ENCODE assay signal across 26 cellular contexts in the genomic region with DNA sequence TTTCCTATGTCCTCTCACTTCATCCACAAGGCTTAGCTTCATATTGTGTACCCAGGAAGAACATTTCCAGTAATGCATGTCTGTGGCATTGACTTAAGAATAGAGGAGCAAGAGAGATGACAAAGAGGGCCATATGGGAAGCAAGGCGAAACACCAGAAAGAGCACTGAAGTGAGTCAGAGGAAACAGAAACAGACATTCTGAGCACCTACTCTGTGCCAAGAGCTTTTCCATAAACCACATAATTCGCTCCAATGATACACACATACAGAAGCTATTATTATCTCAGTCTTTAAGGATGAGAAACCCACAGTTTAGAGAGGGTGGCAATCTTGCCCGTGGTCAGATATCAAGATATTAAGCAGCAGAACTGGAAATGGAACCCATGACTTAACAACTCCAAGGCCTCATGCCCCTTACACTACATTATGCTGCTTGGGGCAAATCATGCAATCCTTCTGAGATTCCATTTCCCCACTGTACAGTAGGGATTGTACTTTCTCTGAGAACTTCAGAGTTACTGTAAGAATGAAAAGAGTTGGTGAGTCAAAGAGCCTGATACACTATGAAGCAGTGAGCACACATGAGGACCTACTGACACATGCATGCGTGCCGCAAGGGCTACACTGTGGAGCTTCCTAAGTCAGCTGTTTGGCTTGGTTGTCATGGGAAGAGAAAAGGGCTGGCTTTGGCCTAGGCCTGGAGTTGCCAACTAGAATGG.
DNase-seq lines count a peak whose midpoint lies in the region; ATAC-seq and TF ChIP-seq lines count a peak whose summit lies in the region.
"Had no signal": no experiment of that assay in that cellular context is flagged by ENCODE, and none has a peak within 500 bp of the region (broad histone marks: within the 10 kb centered on the region; RNA-seq: fewer than 3 reads in every experiment).

No MANE protein-coding gene starts in this region.

- no peaks in the 10 kb centered on the region for H3K36me3 ChIP-seq in ovary

- in situ Hi-C loops in astrocyte of the spinal cord (cut with HindIII; ENCODE audit: low sequenced_read_pairs) = no loop called here

- H3K9me3 ChIP-seq in ovary = no peaks in the 10 kb centered on the region
- H3K9me3 ChIP-seq: BLaER1 treated with 17β-estradiol and CSF1 and Interleukin-3, amounts not matched to agents 10 nM and 100 nM; Caco-2; SK-N-SH had no signal

- no peaks in the 10 kb centered on the region for H3K27me3 ChIP-seq in ovary
- H3K27me3 ChIP-seq: BLaER1 treated with 17β-estradiol and CSF1 and Interleukin-3, amounts not matched to agents 10 nM and 100 nM had no signal

- no peak for TF ChIP-seq POLR2A in ovary (IDR thresholded peaks at IDR 0.05)

- DNase-seq in EH (ENCODE audit: low read depth) = peak; percentile 18
- peak; percentile 73 for DNase-seq in HT1080 (ENCODE audit: low read depth)
- peak; percentile 19 for DNase-seq in astrocyte of the spinal cord (ENCODE audit: low read depth, low spot score)
- peak; percentile 18 for DNase-seq in iris pigment epithelial cell (ENCODE audit: low read depth)
- no peak for DNase-seq in activated CD8-positive, alpha-beta memory T cell treated with anti-CD3 and anti-CD28 coated beads, Interleukin-2, amount 50 U/mL, for 4 hours
- DNase-seq in ovary = no peak
- DNase-seq in 8988T = no peak
- DNase-seq: Caco-2; CD4-positive, alpha-beta T cell; EL; GF-D8; H9; HFFc6; KBM-7; MV-4-11; NCI-H1105; NCI-H1436 treated with DMSO at 0.1 percent for 48 hours; NCI-H1930; NCI-H2107; NCI-H446; NCI-H524 treated with DMSO at 0.1 percent for 48 hours; NCI-H774; SK-N-SH had no signal

- TF ChIP-seq EP300 in ovary (IDR thresholded peaks at IDR 0.05) = no peak

- no peak for TF ChIP-seq CTCF in astrocyte of the spinal cord (IDR thresholded peaks at IDR 0.05; ENCODE audit: low read depth, low read length)
- TF ChIP-seq CTCF in ovary (IDR thresholded peaks at IDR 0.05) = no peak

- H3K4me3 ChIP-seq in astrocyte of the spinal cord (ENCODE audit: low read depth, low read length) (no peak overlapping the region), ovary (no peak overlapping the region)
- H3K4me3 ChIP-seq: BLaER1 treated with 17β-estradiol and CSF1 and Interleukin-3, amounts not matched to agents 10 nM and 100 nM; GM23338 had no signal

- H3K27ac ChIP-seq in ovary = no peak overlapping the region
- H3K27ac ChIP-seq: BLaER1 treated with 17β-estradiol and CSF1 and Interleukin-3, amounts not matched to agents 10 nM and 100 nM had no signal

- ATAC-seq in GM21381 (IDR thresholded peaks at IDR 0.05; ENCODE audit: unreplicated experiment) = no peak
- ATAC-seq: GM23338 had no signal

- no peaks in the 10 kb centered on the region for H3K4me1 ChIP-seq in ovary (ENCODE audit: insufficient read depth)
- H3K4me1 ChIP-seq: Caco-2 had no signal

- WGBS in ovary, 3 donors = 94 to 99% (median 97%) methylated on average over 5 of the region's 5 CpGs

- intact Hi-C loops in ovary (cut with DNase I) = no loop called here

Comparison
In these comparisons a context has a peak if more than half of its experiments do, and no peak if none do; other contexts are left out.
1. DNase-seq: peak in EH (single experiment), HT1080 (single experiment), astrocyte of the spinal cord (single experiment) and iris pigment epithelial cell (single experiment); none in activated CD8-positive, alpha-beta memory T cell treated with anti-CD3 and anti-CD28 coated beads, Interleukin-2, amount 50 U/mL, for 4 hours (single experiment), ovary (0 of 5) and 8988T (single experiment).